20 cellular contexts compared by ENCODE assay signal in the genomic region with DNA sequence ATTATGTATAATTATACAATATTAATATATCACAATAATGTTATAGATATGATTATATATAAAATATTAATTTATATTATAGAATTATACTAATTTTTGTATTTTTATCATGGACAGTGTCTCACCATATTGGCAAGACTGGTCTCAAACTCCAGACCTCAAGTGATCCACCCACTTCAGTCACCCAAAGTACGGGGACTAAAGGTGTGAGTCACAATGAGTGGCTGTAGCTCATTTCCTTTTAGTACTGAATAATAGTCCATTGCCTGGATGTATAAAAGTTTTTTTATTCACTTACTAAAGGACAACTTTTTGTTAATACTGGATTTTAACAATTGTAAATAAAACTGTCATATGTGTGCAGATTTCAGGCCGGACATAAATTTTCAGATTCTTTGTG.
DNase-seq lines count a peak whose midpoint lies in the region; ATAC-seq, FAIRE-seq and TF ChIP-seq lines count a peak whose summit lies in the region.
"Had no signal": no experiment of that assay in that cellular context is flagged by ENCODE, and none has a peak within 500 bp of the region (broad histone marks: within the 10 kb centered on the region; RNA-seq: fewer than 3 reads in every experiment).

No MANE protein-coding gene starts in this region.

- no peaks in the 10 kb centered on the region for H3K79me2 ChIP-seq in PC-3 (ENCODE audit: low read length)

- no peak overlapping the region for H3K4me3 ChIP-seq in breast epithelium
- no peak overlapping the region for H3K4me3 ChIP-seq in PC-3 (ENCODE audit: low read length)
- H3K4me3 ChIP-seq in bronchial epithelial cell (ENCODE audit: low read depth, low read length) = no peak overlapping the region
- H3K4me3 ChIP-seq: GM12878 had no signal

- no peak overlapping the region for H3K4me2 ChIP-seq in PC-3 (ENCODE audit: low read length)

- no peaks in the 10 kb centered on the region for H3K4me1 Mint-ChIP-seq in MCF 10A (ENCODE audit: insufficient read depth, unreplicated experiment)
- no peaks in the 10 kb centered on the region for H3K4me1 Mint-ChIP-seq in immature natural killer cell
- H3K4me1 Mint-ChIP-seq: CD4-positive, CD25-positive, alpha-beta regulatory T cell; CD8-positive, alpha-beta memory T cell had no signal

- H3K9me3 Mint-ChIP-seq in MCF 10A (ENCODE audit: unreplicated experiment) = no peaks in the 10 kb centered on the region
- peaks cover 2 to 52% (median 21%) of the 10 kb centered on the region in 6 donors for H3K9me3 Mint-ChIP-seq in immature natural killer cell

- no peaks in the 10 kb centered on the region for H3K27me3 ChIP-seq in breast epithelium
- no peaks in the 10 kb centered on the region for H3K27me3 ChIP-seq in PC-3 (ENCODE audit: low read length)
- H3K27me3 ChIP-seq in bronchial epithelial cell (ENCODE audit: control insufficient read depth, insufficient read depth, low read length) = no peaks in the 10 kb centered on the region
- H3K27me3 ChIP-seq: BE2C had no signal

- TF ChIP-seq POLR2A in breast epithelium (IDR thresholded peaks at IDR 0.05) = no peak

- H3K9ac ChIP-seq in PC-3 (ENCODE audit: low read length) = no peak overlapping the region

- peak; percentile 76 for ATAC-seq in PC-3
- ATAC-seq in omental fat pad (ENCODE audit: low FRiP score) = no peak
- ATAC-seq: GM12878, HCT116 had no signal

- DNase-seq in MCF 10A (ENCODE audit: unreplicated experiment) = peak; percentile 3
- DNase-seq in breast epithelium (ENCODE audit: low spot score in 2 of 2) = no peak
- DNase-seq in PC-3 = peak; percentile 37
- DNase-seq in bronchial epithelial cell (ENCODE audit: low read depth) = peak; percentile 6
- no peak for DNase-seq in omental fat pad (ENCODE audit: low spot score)
- no peak for DNase-seq in LoVo (ENCODE audit: low spot score)
- no peak for DNase-seq in immature natural killer cell
- DNase-seq: ACHN; BE2C; C1 segment of cervical spinal cord; Caco-2; CD4-positive, CD25-positive, alpha-beta regulatory T cell; CD8-positive, alpha-beta memory T cell; DND-41; EL; GOT3; H7; HFFc6 had no signal

- H3K9me2 ChIP-seq in PC-3 (replicated peaks; ENCODE audit: low read length) = no peaks in the 10 kb centered on the region

- no peak overlapping the region for H2AFZ ChIP-seq in PC-3 (ENCODE audit: low read length)

- H3K36me3 Mint-ChIP-seq in MCF 10A (ENCODE audit: insufficient read depth, unreplicated experiment) (no peaks in the 10 kb centered on the region), immature natural killer cell (no peaks in the 10 kb centered on the region)
- H3K36me3 Mint-ChIP-seq: CD4-positive, CD25-positive, alpha-beta regulatory T cell; CD8-positive, alpha-beta memory T cell had no signal

- no peaks in the 10 kb centered on the region for H3F3A ChIP-seq in PC-3 (ENCODE audit: low read length, unreplicated experiment)

- intact Hi-C loops in MCF 10A (cut with micrococcal nuclease) (no loop called here), breast epithelium (cut with DNase I; ENCODE audit: low total_unique reads) (no loop called here), PC-3 (cut with micrococcal nuclease) (no loop called here)

- H3K27ac Mint-ChIP-seq in MCF 10A (ENCODE audit: low read depth, unreplicated experiment) (no peak overlapping the region), immature natural killer cell (no peak overlapping the region)
- H3K27ac Mint-ChIP-seq: CD4-positive, CD25-positive, alpha-beta regulatory T cell; CD8-positive, alpha-beta memory T cell; HFFc6 had no signal

- POLR2A ChIA-PET in MCF 10A (lab: Yijun Ruan, JAX) (interaction anchor here (0.7 kb wide), 1 partner anchor 400 kb away, joined by 3 read pairs; no protein-coding TSS in a partner anchor), PC-3 (lab: Charles Lee; ENCODE audit: unreplicated experiment) (no interaction called here)

- H3K4me3 Mint-ChIP-seq in MCF 10A (ENCODE audit: unreplicated experiment) (no peak overlapping the region), immature natural killer cell (no peak overlapping the region)
- H3K4me3 Mint-ChIP-seq: CD4-positive, CD25-positive, alpha-beta regulatory T cell; CD8-positive, alpha-beta memory T cell; HFFc6 had no signal

- BruUV-seq in MCF 10A (replicated peaks; lab: Mats Ljungman, UMichigan) = no TSS peak
- BruUV-seq in PC-3 (replicated peaks; lab: Mats Ljungman, UMichigan) = no TSS peak

- H3K4me1 ChIP-seq in breast epithelium = no peaks in the 10 kb centered on the region
- H3K4me1 ChIP-seq in PC-3 (ENCODE audit: insufficient read depth, low read length) = no peaks in the 10 kb centered on the region
- H3K4me1 ChIP-seq: BE2C, Caco-2 had no signal

- CTCF ChIA-PET in MCF 10A (lab: Yijun Ruan, JAX) = no interaction called here
- CTCF ChIA-PET in PC-3 (lab: Charles Lee) = no interaction called here

- H3K27me3 Mint-ChIP-seq in MCF 10A (ENCODE audit: insufficient read depth, unreplicated experiment) (peaks cover 10% of the 10 kb centered on the region), immature natural killer cell (ENCODE audit: low read depth in 3 of 3) (peaks cover 0 to 2% (median 2%) of the 10 kb centered on the region in 3 donors)
- H3K27me3 Mint-ChIP-seq: CD4-positive, CD25-positive, alpha-beta regulatory T cell; CD8-positive, alpha-beta memory T cell had no signal

- FAIRE-seq in bronchial epithelial cell (lab: Jason Lieb, UNC) = no peak
- FAIRE-seq: GM12878 had no signal

- H3K36me3 ChIP-seq in breast epithelium (no peaks in the 10 kb centered on the region), PC-3 (ENCODE audit: low read depth, low read length) (no peaks in the 10 kb centered on the region), bronchial epithelial cell (ENCODE audit: control insufficient read depth, insufficient read depth, low read length) (no peaks in the 10 kb centered on the region)
- H3K36me3 ChIP-seq: BE2C had no signal

- H3K9me3 ChIP-seq in breast epithelium (no peaks in the 10 kb centered on the region), PC-3 (ENCODE audit: low read length) (no peaks in the 10 kb centered on the region)
- H3K9me3 ChIP-seq: BE2C, Caco-2 had no signal

- H4K20me1 ChIP-seq in PC-3 (ENCODE audit: low read length) = no peaks in the 10 kb centered on the region

- H3K27ac ChIP-seq in breast epithelium (no peak overlapping the region), PC-3 (ENCODE audit: low read length) (no peak overlapping the region)

- TF ChIP-seq CTCF in MCF 10A (IDR thresholded peaks at IDR 0.05; ENCODE audit: unreplicated experiment) (no peak), breast epithelium (IDR thresholded peaks at IDR 0.05) (no peak), PC-3 (conservative IDR thresholded peaks at IDR 0.05; ENCODE audit: low read depth, low read length) (no peak), bronchial epithelial cell (IDR thresholded peaks at IDR 0.05; ENCODE audit: insufficient read depth, low read length, severe bottlenecking) (no peak), omental fat pad (IDR thresholded peaks at IDR 0.05) (no peak)

Comparison
In these comparisons a context has a peak if more than half of its experiments do, and no peak if none do; other contexts are left out.
1. DNase-seq: peak in MCF 10A (single experiment), PC-3 (single experiment) and bronchial epithelial cell (single experiment); none in breast epithelium (0 of 2), omental fat pad (single experiment), LoVo (single experiment) and immature natural killer cell (0 of 3).